Comparison of ENCODE assay signal across 31 cellular contexts in genomic region chr19:35363711-35364425, GRCh38. TPM values are rescaled to one million over a fixed set of nuclear protein-coding genes. Genes with fewer than 3 reads are reported as not detected.
"Had no signal": no experiment of that assay in that cellular context is flagged by ENCODE, and none has a peak within 500 bp of the region (broad histone marks: within the 10 kb centered on the region; RNA-seq: fewer than 3 reads in every experiment).

No MANE protein-coding gene starts in this region.

- ATAC-seq: activated CD8-positive, alpha-beta T cell treated with anti-CD3 and anti-CD28 coated beads for 36 hours; activated naive CD4-positive, alpha-beta T cell treated with anti-CD3 and anti-CD28 coated beads, Interleukin-2, amount 50 U/mL, for 72 hours; activated T-cell treated with anti-CD3 and anti-CD28 coated beads, Interleukin-2, amount 50 U/mL, for 72 hours; activated T-helper 17 cell treated with anti-CD3 and anti-CD28 coated beads, Interleukin-2, amount 50 U/mL, for 72 hours; Panc1 had no signal

- H3K4me3 ChIP-seq: adrenal gland, MG63, SJCRH30, SK-N-MC had no signal

- H3K4me1 ChIP-seq: adrenal gland, SJCRH30 had no signal

- H3K36me3 ChIP-seq: adrenal gland, MG63, SJCRH30 had no signal

- H3K27me3 ChIP-seq: adrenal gland had no signal

- DNase-seq: activated CD4-positive, alpha-beta T cell treated with anti-CD3 and anti-CD28 coated beads, Interleukin-2, amount 10 ng/mL, durations not matched to agents 24 days and 14 days; activated CD4-positive, alpha-beta T cell treated with anti-CD3 and anti-CD28 coated beads, Interleukin-2, amount 50 U/mL, for 4 hours; activated CD8-positive, alpha-beta memory T cell treated with anti-CD3 and anti-CD28 coated beads, Interleukin-2, amount 50 U/mL, for 4 hours; activated CD8-positive, alpha-beta T cell treated with anti-CD3 and anti-CD28 coated beads for 36 hours; activated effector memory CD4-positive, alpha-beta T cell treated with anti-CD3 and anti-CD28 coated beads, Interleukin-2, amount 50 U/mL, for 16 hours; activated naive CD4-positive, alpha-beta T cell treated with anti-CD3 and anti-CD28 coated beads for 36 hours; activated T-cell treated with anti-CD3 and anti-CD28 coated beads, Interleukin-2, amount 50 U/mL, for 72 hours; anterior cingulate cortex; caudate nucleus; Kasumi-1; KBM-7; MG63; NCI-H1048; NCI-H1105 treated with DMSO at 0.1 percent for 48 hours; NCI-H1436; NCI-H1694; NCI-H2029; NCI-H345; NCI-H524 treated with DMSO at 0.1 percent for 48 hours; SHP77; SJCRH30 had no signal

- H3K36me3 Mint-ChIP-seq: activated naive CD4-positive, alpha-beta T cell treated with anti-CD3 and anti-CD28 coated beads, Interleukin-2, amount 50 U/mL, for 72 hours; brain had no signal

- H3K9me3 ChIP-seq: adrenal gland, MG63, SJCRH30 had no signal

- H3K4me1 Mint-ChIP-seq: activated CD4-positive, alpha-beta T cell treated with anti-CD3 and anti-CD28 coated beads, Interleukin-2, amount 10 ng/mL, durations not matched to agents 24 days and 14 days; activated T-helper 17 cell treated with anti-CD3 and anti-CD28 coated beads, Interleukin-2, amount 50 U/mL, for 72 hours; brain had no signal

- H3K27ac Mint-ChIP-seq: activated CD4-positive, alpha-beta T cell treated with anti-CD3 and anti-CD28 coated beads, Interleukin-2, amount 10 ng/mL, durations not matched to agents 24 days and 14 days; activated CD8-positive, alpha-beta T cell treated with anti-CD3 and anti-CD28 coated beads for 36 hours; activated naive CD4-positive, alpha-beta T cell treated with anti-CD3 and anti-CD28 coated beads for 36 hours; activated naive CD4-positive, alpha-beta T cell treated with anti-CD3 and anti-CD28 coated beads, Interleukin-2, amount 50 U/mL, for 72 hours; activated T-cell treated with anti-CD3 and anti-CD28 coated beads, Interleukin-2, amount 50 U/mL, for 72 hours; activated T-helper 17 cell treated with anti-CD3 and anti-CD28 coated beads, Interleukin-2, amount 50 U/mL, for 72 hours had no signal

- H3K4me3 Mint-ChIP-seq: activated CD4-positive, alpha-beta T cell treated with anti-CD3 and anti-CD28 coated beads, Interleukin-2, amount 10 ng/mL, durations not matched to agents 24 days and 14 days; activated CD8-positive, alpha-beta T cell treated with anti-CD3 and anti-CD28 coated beads for 36 hours; activated naive CD4-positive, alpha-beta T cell treated with anti-CD3 and anti-CD28 coated beads for 36 hours; activated T-cell treated with anti-CD3 and anti-CD28 coated beads, Interleukin-2, amount 50 U/mL, for 72 hours; activated T-helper 17 cell treated with anti-CD3 and anti-CD28 coated beads, Interleukin-2, amount 50 U/mL, for 72 hours; brain had no signal

- H3K9me3 Mint-ChIP-seq: activated CD4-positive, alpha-beta T cell treated with anti-CD3 and anti-CD28 coated beads, Interleukin-2, amount 10 ng/mL, durations not matched to agents 24 days and 14 days; activated CD8-positive, alpha-beta T cell treated with anti-CD3 and anti-CD28 coated beads for 36 hours; activated naive CD4-positive, alpha-beta T cell treated with anti-CD3 and anti-CD28 coated beads for 36 hours; activated naive CD4-positive, alpha-beta T cell treated with anti-CD3 and anti-CD28 coated beads, Interleukin-2, amount 50 U/mL, for 72 hours; activated T-cell treated with anti-CD3 and anti-CD28 coated beads, Interleukin-2, amount 50 U/mL, for 72 hours; activated T-helper 17 cell treated with anti-CD3 and anti-CD28 coated beads, Interleukin-2, amount 50 U/mL, for 72 hours; brain had no signal

- H3K27ac ChIP-seq: adrenal gland, SJCRH30, SK-N-MC had no signal

RNA-seq across cellular contexts. Expression of gene FFAR3, which starts 5.6 kb away (rescaled TPM):
- total RNA-seq: bronchial epithelial cell; NCI-H460; RPMI7951; SJCRH30; T-helper 2 cell treated with Interferon-gamma antibody and Interleukin-4, amounts not matched to agents 100 ng/mL and 5 ng/mL, for 36 hours had no signal

RNA-seq across cellular contexts. Expression of gene GPR42, which starts 7.0 kb away (rescaled TPM):
- total RNA-seq: adrenal gland; bronchial epithelial cell; NCI-H460; RPMI7951; SJCRH30; T-helper 2 cell treated with Interferon-gamma antibody and Interleukin-4, amounts not matched to agents 100 ng/mL and 5 ng/mL, for 36 hours had no signal
- polyA plus RNA-seq: adrenal gland had no signal

RNA-seq across cellular contexts. Expression of gene FFAR1, which starts 16.2 kb away (rescaled TPM):
- total RNA-seq: activated CD8-positive, alpha-beta T cell treated with anti-CD3 and anti-CD28 coated beads for 36 hours; adrenal gland; bronchial epithelial cell; NCI-H460; RPMI7951; SJCRH30; T-helper 2 cell treated with Interferon-gamma antibody and Interleukin-4, amounts not matched to agents 100 ng/mL and 5 ng/mL, for 36 hours had no signal

RNA-seq across cellular contexts. Expression of gene CD22, which starts 34.9 kb away (rescaled TPM):
- total RNA-seq: NCI-H460 had no signal
